2 cellular contexts compared by ENCODE assay signal in the genomic region with DNA sequence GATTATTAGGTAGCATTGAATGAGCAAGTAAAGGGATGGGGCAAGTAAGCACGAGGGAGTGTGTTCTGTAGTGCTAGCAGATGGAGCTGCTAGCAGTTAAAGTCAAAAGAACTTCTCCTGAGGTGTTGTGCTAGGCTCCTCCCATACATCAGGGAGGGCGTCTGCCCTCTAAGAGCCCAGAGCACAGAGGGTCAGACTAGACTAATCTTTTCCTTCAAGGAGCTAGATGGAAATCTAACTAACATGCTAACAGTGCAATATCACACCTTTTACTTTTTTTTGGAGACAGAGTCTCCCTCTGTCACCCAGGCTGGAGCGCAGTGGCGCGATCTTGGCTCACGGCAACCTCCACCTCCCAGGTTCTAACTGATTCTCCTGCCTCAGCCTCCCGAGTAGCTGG.
TF ChIP-seq lines count a peak whose summit lies in the region.

No MANE protein-coding gene starts in this region.

TF ChIP-seq in IMR-90, 13 proteins besides CTCF, POLR2A, EP300 and RAD21:
- TF ChIP-seq, protein P1, sequence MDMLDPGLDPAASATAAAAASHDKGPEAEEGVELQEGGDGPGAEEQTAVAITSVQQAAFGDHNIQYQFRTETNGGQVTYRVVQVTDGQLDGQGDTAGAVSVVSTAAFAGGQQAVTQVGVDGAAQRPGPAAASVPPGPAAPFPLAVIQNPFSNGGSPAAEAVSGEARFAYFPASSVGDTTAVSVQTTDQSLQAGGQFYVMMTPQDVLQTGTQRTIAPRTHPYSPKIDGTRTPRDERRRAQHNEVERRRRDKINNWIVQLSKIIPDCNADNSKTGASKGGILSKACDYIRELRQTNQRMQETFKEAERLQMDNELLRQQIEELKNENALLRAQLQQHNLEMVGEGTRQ (IDR thresholded peaks at IDR 0.05; ENCODE audit: low read depth, low read length), result no peak
- TF ChIP-seq MXI1 (IDR thresholded peaks at IDR 0.05; ENCODE audit: borderline replicate concordance, low read depth, low read length), result no peak
- TF ChIP-seq RFX5 (IDR thresholded peaks at IDR 0.05; ENCODE audit: low read depth, low read length), result no peak
- TF ChIP-seq, protein P2, sequence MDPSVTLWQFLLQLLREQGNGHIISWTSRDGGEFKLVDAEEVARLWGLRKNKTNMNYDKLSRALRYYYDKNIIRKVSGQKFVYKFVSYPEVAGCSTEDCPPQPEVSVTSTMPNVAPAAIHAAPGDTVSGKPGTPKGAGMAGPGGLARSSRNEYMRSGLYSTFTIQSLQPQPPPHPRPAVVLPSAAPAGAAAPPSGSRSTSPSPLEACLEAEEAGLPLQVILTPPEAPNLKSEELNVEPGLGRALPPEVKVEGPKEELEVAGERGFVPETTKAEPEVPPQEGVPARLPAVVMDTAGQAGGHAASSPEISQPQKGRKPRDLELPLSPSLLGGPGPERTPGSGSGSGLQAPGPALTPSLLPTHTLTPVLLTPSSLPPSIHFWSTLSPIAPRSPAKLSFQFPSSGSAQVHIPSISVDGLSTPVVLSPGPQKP (IDR thresholded peaks at IDR 0.05; ENCODE audit: borderline replicate concordance, low read depth, low read length), result no peak
- no peak for TF ChIP-seq NFE2L2 (IDR thresholded peaks at IDR 0.05; ENCODE audit: low read depth, low read length)
- no peak for TF ChIP-seq MAFK (IDR thresholded peaks at IDR 0.05; ENCODE audit: low read depth, low read length)
- no peak for TF ChIP-seq BHLHE40 (IDR thresholded peaks at IDR 0.05; ENCODE audit: low read depth, low read length)
- no peak for TF ChIP-seq RCOR1 (IDR thresholded peaks at IDR 0.05; ENCODE audit: insufficient replicate concordance, low read length)
- TF ChIP-seq CEBPB (IDR thresholded peaks at IDR 0.05; ENCODE audit: low read depth, low read length), result no peak
- no peak for TF ChIP-seq MAZ (IDR thresholded peaks at IDR 0.05; ENCODE audit: borderline replicate concordance, low read depth, low read length)
- TF ChIP-seq FOS (IDR thresholded peaks at IDR 0.05; ENCODE audit: low read depth, low read length), result no peak
- no peak for TF ChIP-seq SMC3 (IDR thresholded peaks at IDR 0.05; ENCODE audit: low read depth, low read length)
- TF ChIP-seq CHD1 (IDR thresholded peaks at IDR 0.05; ENCODE audit: low read depth, low read length), result no peak

TF ChIP-seq in H1, 55 proteins besides CTCF, POLR2A, EP300 and RAD21:
- TF ChIP-seq HDAC2 (IDR thresholded peaks at IDR 0.05; ENCODE audit: borderline replicate concordance in 1 of 2, low read depth in 2 of 2, low read length in 2 of 2) (no peak), SIN3A (conservative IDR thresholded peaks at IDR 0.05 in 1 of 2, IDR thresholded peaks at IDR 0.05 in 1 of 2; ENCODE audit: low read depth in 1 of 2, low read length in 2 of 2) (no peak), CREB1 (IDR thresholded peaks at IDR 0.05) (no peak)
